Comparison of ENCODE assay signal across 1 cellular context in the genomic region with DNA sequence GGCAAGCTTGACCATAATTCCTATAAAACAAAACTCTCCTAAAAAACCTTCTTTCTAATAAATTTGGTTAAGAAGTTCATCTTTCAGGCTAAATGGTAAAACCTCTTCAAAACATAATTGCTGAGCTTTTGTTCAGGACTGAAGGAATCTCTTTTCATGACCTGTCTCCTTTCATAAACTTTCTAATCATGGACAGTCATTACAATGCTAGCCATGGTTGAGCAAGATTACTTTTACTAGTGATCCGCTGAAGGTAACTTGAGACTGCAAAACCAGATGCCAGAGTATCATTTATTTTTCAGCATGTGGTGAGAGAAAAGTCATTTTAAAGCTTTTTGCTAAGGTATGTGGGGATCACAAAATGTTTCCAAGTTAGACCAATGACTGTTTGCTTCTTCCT.
TF ChIP-seq lines count a peak whose summit lies in the region.

No MANE protein-coding gene starts in this region.

TF ChIP-seq in HepG2, 621 proteins besides CTCF, POLR2A, EP300 and RAD21:
- TF ChIP-seq HDAC6 (IDR thresholded peaks at IDR 0.05; ENCODE audit: low read depth, low read length) (no peak), FOXA1 (IDR thresholded peaks at IDR 0.05) (no peak), FOXA1 (CRISPR knock-in tag; IDR thresholded peaks at IDR 0.05) (no peak), ZNF746 (CRISPR knock-in tag; IDR thresholded peaks at IDR 0.05) (no peak), CHD2 (IDR thresholded peaks at IDR 0.05; ENCODE audit: low read depth, low read length) (no peak), HNRNPH1 (optimal IDR thresholded peaks at IDR 0.05; ENCODE audit: low read depth, low read length) (no peak), TGIF2 (CRISPR knock-in tag; IDR thresholded peaks at IDR 0.05) (no peak)
- TF ChIP-seq, protein P1, sequence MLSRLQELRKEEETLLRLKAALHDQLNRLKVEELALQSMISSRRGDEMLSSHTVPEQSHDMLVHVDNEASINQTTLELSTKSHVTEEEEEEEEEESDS (CRISPR knock-in tag; IDR thresholded peaks at IDR 0.05; ENCODE audit: borderline replicate concordance): no peak
- TF ChIP-seq, protein P2, sequence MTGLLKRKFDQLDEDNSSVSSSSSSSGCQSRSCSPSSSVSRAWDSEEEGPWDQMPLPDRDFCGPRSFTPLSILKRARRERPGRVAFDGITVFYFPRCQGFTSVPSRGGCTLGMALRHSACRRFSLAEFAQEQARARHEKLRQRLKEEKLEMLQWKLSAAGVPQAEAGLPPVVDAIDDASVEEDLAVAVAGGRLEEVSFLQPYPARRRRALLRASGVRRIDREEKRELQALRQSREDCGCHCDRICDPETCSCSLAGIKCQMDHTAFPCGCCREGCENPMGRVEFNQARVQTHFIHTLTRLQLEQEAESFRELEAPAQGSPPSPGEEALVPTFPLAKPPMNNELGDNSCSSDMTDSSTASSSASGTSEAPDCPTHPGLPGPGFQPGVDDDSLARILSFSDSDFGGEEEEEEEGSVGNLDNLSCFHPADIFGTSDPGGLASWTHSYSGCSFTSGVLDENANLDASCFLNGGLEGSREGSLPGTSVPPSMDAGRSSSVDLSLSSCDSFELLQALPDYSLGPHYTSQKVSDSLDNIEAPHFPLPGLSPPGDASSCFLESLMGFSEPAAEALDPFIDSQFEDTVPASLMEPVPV (CRISPR knock-in tag; IDR thresholded peaks at IDR 0.05): no peak
- TF ChIP-seq, protein P3, sequence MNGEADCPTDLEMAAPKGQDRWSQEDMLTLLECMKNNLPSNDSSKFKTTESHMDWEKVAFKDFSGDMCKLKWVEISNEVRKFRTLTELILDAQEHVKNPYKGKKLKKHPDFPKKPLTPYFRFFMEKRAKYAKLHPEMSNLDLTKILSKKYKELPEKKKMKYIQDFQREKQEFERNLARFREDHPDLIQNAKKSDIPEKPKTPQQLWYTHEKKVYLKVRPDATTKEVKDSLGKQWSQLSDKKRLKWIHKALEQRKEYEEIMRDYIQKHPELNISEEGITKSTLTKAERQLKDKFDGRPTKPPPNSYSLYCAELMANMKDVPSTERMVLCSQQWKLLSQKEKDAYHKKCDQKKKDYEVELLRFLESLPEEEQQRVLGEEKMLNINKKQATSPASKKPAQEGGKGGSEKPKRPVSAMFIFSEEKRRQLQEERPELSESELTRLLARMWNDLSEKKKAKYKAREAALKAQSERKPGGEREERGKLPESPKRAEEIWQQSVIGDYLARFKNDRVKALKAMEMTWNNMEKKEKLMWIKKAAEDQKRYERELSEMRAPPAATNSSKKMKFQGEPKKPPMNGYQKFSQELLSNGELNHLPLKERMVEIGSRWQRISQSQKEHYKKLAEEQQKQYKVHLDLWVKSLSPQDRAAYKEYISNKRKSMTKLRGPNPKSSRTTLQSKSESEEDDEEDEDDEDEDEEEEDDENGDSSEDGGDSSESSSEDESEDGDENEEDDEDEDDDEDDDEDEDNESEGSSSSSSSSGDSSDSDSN (CRISPR knock-in tag; IDR thresholded peaks at IDR 0.05): no peak
- TF ChIP-seq, protein P4, sequence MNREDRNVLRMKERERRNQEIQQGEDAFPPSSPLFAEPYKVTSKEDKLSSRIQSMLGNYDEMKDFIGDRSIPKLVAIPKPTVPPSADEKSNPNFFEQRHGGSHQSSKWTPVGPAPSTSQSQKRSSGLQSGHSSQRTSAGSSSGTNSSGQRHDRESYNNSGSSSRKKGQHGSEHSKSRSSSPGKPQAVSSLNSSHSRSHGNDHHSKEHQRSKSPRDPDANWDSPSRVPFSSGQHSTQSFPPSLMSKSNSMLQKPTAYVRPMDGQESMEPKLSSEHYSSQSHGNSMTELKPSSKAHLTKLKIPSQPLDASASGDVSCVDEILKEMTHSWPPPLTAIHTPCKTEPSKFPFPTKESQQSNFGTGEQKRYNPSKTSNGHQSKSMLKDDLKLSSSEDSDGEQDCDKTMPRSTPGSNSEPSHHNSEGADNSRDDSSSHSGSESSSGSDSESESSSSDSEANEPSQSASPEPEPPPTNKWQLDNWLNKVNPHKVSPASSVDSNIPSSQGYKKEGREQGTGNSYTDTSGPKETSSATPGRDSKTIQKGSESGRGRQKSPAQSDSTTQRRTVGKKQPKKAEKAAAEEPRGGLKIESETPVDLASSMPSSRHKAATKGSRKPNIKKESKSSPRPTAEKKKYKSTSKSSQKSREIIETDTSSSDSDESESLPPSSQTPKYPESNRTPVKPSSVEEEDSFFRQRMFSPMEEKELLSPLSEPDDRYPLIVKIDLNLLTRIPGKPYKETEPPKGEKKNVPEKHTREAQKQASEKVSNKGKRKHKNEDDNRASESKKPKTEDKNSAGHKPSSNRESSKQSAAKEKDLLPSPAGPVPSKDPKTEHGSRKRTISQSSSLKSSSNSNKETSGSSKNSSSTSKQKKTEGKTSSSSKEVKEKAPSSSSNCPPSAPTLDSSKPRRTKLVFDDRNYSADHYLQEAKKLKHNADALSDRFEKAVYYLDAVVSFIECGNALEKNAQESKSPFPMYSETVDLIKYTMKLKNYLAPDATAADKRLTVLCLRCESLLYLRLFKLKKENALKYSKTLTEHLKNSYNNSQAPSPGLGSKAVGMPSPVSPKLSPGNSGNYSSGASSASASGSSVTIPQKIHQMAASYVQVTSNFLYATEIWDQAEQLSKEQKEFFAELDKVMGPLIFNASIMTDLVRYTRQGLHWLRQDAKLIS (CRISPR knock-in tag; IDR thresholded peaks at IDR 0.05): no peak
- TF ChIP-seq, protein P5, sequence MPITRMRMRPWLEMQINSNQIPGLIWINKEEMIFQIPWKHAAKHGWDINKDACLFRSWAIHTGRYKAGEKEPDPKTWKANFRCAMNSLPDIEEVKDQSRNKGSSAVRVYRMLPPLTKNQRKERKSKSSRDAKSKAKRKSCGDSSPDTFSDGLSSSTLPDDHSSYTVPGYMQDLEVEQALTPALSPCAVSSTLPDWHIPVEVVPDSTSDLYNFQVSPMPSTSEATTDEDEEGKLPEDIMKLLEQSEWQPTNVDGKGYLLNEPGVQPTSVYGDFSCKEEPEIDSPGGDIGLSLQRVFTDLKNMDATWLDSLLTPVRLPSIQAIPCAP (CRISPR knock-in tag; IDR thresholded peaks at IDR 0.05; ENCODE audit: low read depth): no peak
- TF ChIP-seq, protein P6, sequence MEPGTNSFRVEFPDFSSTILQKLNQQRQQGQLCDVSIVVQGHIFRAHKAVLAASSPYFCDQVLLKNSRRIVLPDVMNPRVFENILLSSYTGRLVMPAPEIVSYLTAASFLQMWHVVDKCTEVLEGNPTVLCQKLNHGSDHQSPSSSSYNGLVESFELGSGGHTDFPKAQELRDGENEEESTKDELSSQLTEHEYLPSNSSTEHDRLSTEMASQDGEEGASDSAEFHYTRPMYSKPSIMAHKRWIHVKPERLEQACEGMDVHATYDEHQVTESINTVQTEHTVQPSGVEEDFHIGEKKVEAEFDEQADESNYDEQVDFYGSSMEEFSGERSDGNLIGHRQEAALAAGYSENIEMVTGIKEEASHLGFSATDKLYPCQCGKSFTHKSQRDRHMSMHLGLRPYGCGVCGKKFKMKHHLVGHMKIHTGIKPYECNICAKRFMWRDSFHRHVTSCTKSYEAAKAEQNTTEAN (CRISPR knock-in tag; conservative IDR thresholded peaks at IDR 0.05): no peak
